ENCODE assay signal across 9 cellular contexts in the genomic region with DNA sequence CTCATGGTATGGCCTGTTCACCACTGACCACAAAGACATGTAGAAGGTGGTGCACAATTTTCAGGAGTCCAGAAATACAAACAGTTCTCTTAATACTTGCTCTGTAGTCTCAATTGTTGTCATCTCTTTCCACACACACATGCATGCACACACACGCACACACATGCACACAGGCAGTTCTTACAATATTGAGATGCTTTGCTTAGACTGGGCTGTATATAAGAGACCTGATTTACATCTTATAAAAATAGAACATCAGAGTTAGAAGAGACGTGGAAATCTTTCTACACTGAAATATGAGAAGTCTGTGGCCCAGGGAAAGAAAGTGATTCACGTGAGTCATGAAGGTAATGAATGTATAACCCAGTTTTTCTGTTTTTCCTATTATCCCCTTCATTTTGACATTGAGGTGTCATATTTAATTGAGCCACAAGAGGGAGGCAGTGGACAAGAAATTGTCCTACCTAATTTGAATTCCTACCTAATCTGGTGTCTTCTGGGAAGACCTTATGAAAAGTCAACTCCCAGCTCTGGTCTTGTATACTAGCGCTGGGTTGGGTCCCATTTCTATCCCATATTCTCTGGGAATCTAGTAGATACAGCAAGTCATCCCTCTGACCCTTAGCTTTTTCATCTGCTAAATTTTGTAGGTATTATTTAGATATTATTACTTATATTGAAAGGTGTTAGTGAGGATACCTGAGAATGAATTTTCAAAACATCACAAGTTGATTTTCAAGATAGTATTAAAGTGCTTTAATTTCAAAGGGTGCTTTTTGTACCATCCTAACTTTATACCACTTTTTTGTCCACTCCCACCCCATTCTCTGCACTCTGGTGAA.
DNase-seq lines count a peak whose midpoint lies in the region; ATAC-seq lines count a peak whose summit lies in the region.
"Had no signal": no experiment of that assay in that cellular context is flagged by ENCODE, and none has a peak within 500 bp of the region (broad histone marks: within the 10 kb centered on the region; RNA-seq: fewer than 3 reads in every experiment).

No MANE protein-coding gene starts in this region.

- H3K27ac Mint-ChIP-seq in memory B cell, result no peak overlapping the region
- H3K27ac Mint-ChIP-seq: CD4-positive, alpha-beta memory T cell had no signal

- no peak overlapping the region for H3K4me3 Mint-ChIP-seq in memory B cell
- H3K4me3 Mint-ChIP-seq: CD4-positive, alpha-beta memory T cell had no signal

- H3K4me1 Mint-ChIP-seq in memory B cell, result no peaks in the 10 kb centered on the region
- H3K4me1 Mint-ChIP-seq: CD4-positive, alpha-beta memory T cell had no signal

- DNase-seq in NCI-H1694 (lab: John Stamatoyannopoulos, UW) (peak; percentile 5), NCI-H1694 treated with DMSO at 0.1 percent for 48 hours (lab: John Stamatoyannopoulos, UW) (no peak), NCI-H748 treated with DMSO at 0.1 percent for 48 hours (lab: John Stamatoyannopoulos, UW) (peak; percentile 5), cerebellar cortex (ENCODE audit: low spot score) (peak; percentile 43), memory B cell (ENCODE audit: low spot score in 2 of 2) (peak; percentile 51 to 53), globus pallidus (ENCODE audit: low spot score) (no peak)

- peaks cover 4% of the 10 kb centered on the region for H3K9me3 Mint-ChIP-seq in memory B cell

- H3K27me3 Mint-ChIP-seq in memory B cell, result peaks cover 3% of the 10 kb centered on the region

- H3K36me3 Mint-ChIP-seq in memory B cell, result no peaks in the 10 kb centered on the region
- H3K36me3 Mint-ChIP-seq: CD4-positive, alpha-beta memory T cell had no signal

- ATAC-seq in GM21390 (IDR thresholded peaks at IDR 0.05; ENCODE audit: unreplicated experiment) (peak; percentile 54), memory B cell (ENCODE audit: low read depth) (peak; percentile 42), GM18520 (IDR thresholded peaks at IDR 0.05; ENCODE audit: unreplicated experiment) (no peak)

Comparison
In these comparisons a context has a peak if more than half of its experiments do, and no peak if none do; other contexts are left out.
1. DNase-seq: peak in NCI-H1694 (single experiment), NCI-H748 treated with DMSO at 0.1 percent for 48 hours (single experiment), cerebellar cortex (single experiment) and memory B cell (2 of 2); none in NCI-H1694 treated with DMSO at 0.1 percent for 48 hours (single experiment) and globus pallidus (single experiment).